In the genomic region with DNA sequence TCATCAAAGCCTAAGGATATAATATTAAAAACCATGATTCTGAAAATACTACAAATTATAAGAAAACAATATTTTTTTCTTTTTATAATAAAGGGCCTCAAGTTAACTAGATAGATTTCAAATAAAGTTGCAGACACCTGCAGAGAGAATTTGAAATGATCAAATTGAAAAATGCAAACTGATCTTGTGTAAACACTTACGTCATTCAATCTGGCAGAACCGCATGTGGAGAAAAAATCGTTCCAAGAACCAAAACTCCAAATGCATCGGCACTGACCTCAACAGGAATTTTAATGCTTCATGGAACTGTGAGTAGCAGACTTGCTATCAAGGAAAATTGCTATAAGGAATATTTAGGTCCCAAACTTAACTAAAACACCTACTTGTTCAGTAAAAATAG, we compare ENCODE assay signal across 19 cellular contexts. TPM values are rescaled to one million over a fixed set of nuclear protein-coding genes. Genes with fewer than 3 reads are reported as not detected.
A peak's percentile ranks its signal among the peaks of the same experiment; 100 is the strongest.
DNase-seq lines count a peak whose midpoint lies in the region; ATAC-seq and TF ChIP-seq lines count a peak whose summit lies in the region.
"Had no signal": no experiment of that assay in that cellular context is flagged by ENCODE, and none has a peak within 500 bp of the region (broad histone marks: within the 10 kb centered on the region; RNA-seq: fewer than 3 reads in every experiment).

No MANE protein-coding gene starts in this region.

- H3K4me2 ChIP-seq in PC-3 (ENCODE audit: low read length): no peak overlapping the region

- no peaks in the 10 kb centered on the region for H3K79me2 ChIP-seq in ACC112 (ENCODE audit: control insufficient read depth, insufficient read depth, low read length, unreplicated experiment)
- no peaks in the 10 kb centered on the region for H3K79me2 ChIP-seq in PC-3 (ENCODE audit: low read length)
- H3K79me2 ChIP-seq: parathyroid adenoma had no signal

- no peak overlapping the region for H3K27ac ChIP-seq in ACC112 (ENCODE audit: low read depth, low read length)
- no peak overlapping the region for H3K27ac ChIP-seq in PC-3 (ENCODE audit: low read length)
- H3K27ac ChIP-seq: parathyroid adenoma, upper lobe of right lung had no signal

- peaks cover 32% of the 10 kb centered on the region for H3K4me1 ChIP-seq in ACC112 (ENCODE audit: control insufficient read depth, insufficient read depth, low read length, unreplicated experiment)
- H3K4me1 ChIP-seq in PC-3 (ENCODE audit: insufficient read depth, low read length): no peaks in the 10 kb centered on the region; the same call in 1 of the 2 replicates
- H3K4me1 ChIP-seq: parathyroid adenoma, upper lobe of right lung had no signal

- CTCF ChIA-PET in PC-3 (lab: Charles Lee): no interaction called here

- ATAC-seq in PC-3 (no peak), esophagus mucosa (no peak), GM19328 (IDR thresholded peaks at IDR 0.05; ENCODE audit: unreplicated experiment) (no peak)
- ATAC-seq: GM12878, Right ventricle myocardium inferior, upper lobe of right lung had no signal

- H3K9me3 ChIP-seq in PC-3 (ENCODE audit: low read length): no peaks in the 10 kb centered on the region
- H3K9me3 ChIP-seq: upper lobe of right lung had no signal

- H3K4me3 ChIP-seq in ACC112 (ENCODE audit: low read depth, low read length): peak overlapping the region; percentile 39; the same call in 1 of the 2 replicates
- no peak overlapping the region for H3K4me3 ChIP-seq in PC-3 (ENCODE audit: low read length)
- H3K4me3 ChIP-seq: GM12878, upper lobe of right lung had no signal

- POLR2A ChIA-PET in PC-3 (lab: Charles Lee; ENCODE audit: unreplicated experiment): no interaction called here

- no peak for TF ChIP-seq CTCF in PC-3 (conservative IDR thresholded peaks at IDR 0.05; ENCODE audit: low read depth, low read length)

- no peaks in the 10 kb centered on the region for H3F3A ChIP-seq in PC-3 (ENCODE audit: low read length, unreplicated experiment)

- H3K27me3 ChIP-seq in ACC112 (ENCODE audit: insufficient read depth, low read length) (no peaks in the 10 kb centered on the region), PC-3 (ENCODE audit: low read length) (peaks cover 23% of the 10 kb centered on the region)
- H3K27me3 ChIP-seq: upper lobe of right lung had no signal

- DNase-seq in HS-27A (ENCODE audit: low read depth) (peak; percentile 75), PC-3 (peak; percentile 41), fibroblast of peridontal ligament (ENCODE audit: extremely low read depth) (peak; percentile 83), dermis blood vessel endothelial cell (no peak), NOMO-1 treated with dmso at 0.1 percent for 144 hours (lab: John Stamatoyannopoulos, UW; ENCODE audit: unreplicated experiment) (no peak)
- DNase-seq: activated CD4-positive, alpha-beta memory T cell treated with anti-CD3 and anti-CD28 coated beads, Interleukin-2, amount 10 ng/mL, durations not matched to agents 7 days and 5 days; activated effector memory CD4-positive, alpha-beta T cell treated with anti-CD3 and anti-CD28 coated beads, Interleukin-2, amount 50 U/mL, for 16 hours; central memory CD4-positive, alpha-beta T cell; NCI-H526 treated with DMSO at 0.1 percent for 48 hours; stimulated activated CD8-positive, alpha-beta memory T cell treated with anti-CD3 and anti-CD28 coated beads, Interleukin-4, amount 100 ng/mL, for 48 hours; T-helper 9 cell; upper lobe of right lung had no signal

- H4K20me1 ChIP-seq in PC-3 (ENCODE audit: low read length): no peaks in the 10 kb centered on the region

- H3K9ac ChIP-seq in PC-3 (ENCODE audit: low read length): no peak overlapping the region
- H3K9ac ChIP-seq: parathyroid adenoma had no signal

- H3K36me3 ChIP-seq in ACC112 (ENCODE audit: insufficient read depth, low read length) (no peaks in the 10 kb centered on the region), PC-3 (ENCODE audit: low read depth, low read length) (no peaks in the 10 kb centered on the region)
- H3K36me3 ChIP-seq: upper lobe of right lung had no signal

- H2AFZ ChIP-seq in ACC112 (ENCODE audit: low read length, unreplicated experiment): peak overlapping the region; percentile 43
- H2AFZ ChIP-seq in PC-3 (ENCODE audit: low read length): no peak overlapping the region
- H2AFZ ChIP-seq: parathyroid adenoma had no signal

- intact Hi-C loops in PC-3 (cut with micrococcal nuclease): no loop called here

- H3K9me2 ChIP-seq in PC-3 (replicated peaks; ENCODE audit: low read length): no peaks in the 10 kb centered on the region

- BruUV-seq in PC-3 (replicated peaks; lab: Mats Ljungman, UMichigan): no TSS peak

RNA-seq across cellular contexts. Expression of a gene that starts 17.2 kb away (rescaled TPM):
- not detected in 2 replicates for total RNA-seq in PC-3 (2014; rRNA removed)
- total RNA-seq in esophagus mucosa: 2.2 TPM
- total RNA-seq in dermis blood vessel endothelial cell: 0.68 TPM in 1 of 2 replicates, not detected in the other
- total RNA-seq: activated CD4-positive, alpha-beta memory T cell treated with anti-CD3 and anti-CD28 coated beads, Interleukin-2, amount 10 ng/mL, durations not matched to agents 7 days and 5 days; GM12878 had no signal

RNA-seq across cellular contexts. Expression of a gene that starts 54.7 kb away (rescaled TPM):
- total RNA-seq in PC-3 (2014; rRNA removed) (not detected in 2 replicates), esophagus mucosa (not detected), dermis blood vessel endothelial cell (not detected in 2 replicates)
- total RNA-seq: activated CD4-positive, alpha-beta memory T cell treated with anti-CD3 and anti-CD28 coated beads, Interleukin-2, amount 10 ng/mL, durations not matched to agents 7 days and 5 days; mononuclear cell; Right ventricle myocardium inferior had no signal

Comparison
In these comparisons a context has a peak if more than half of its experiments do, and no peak if none do; other contexts are left out.
1. DNase-seq: peak in HS-27A (single experiment), PC-3 (single experiment) and fibroblast of peridontal ligament (single experiment); none in dermis blood vessel endothelial cell (single experiment) and NOMO-1 treated with dmso at 0.1 percent for 144 hours (single experiment).